ENCODE assay signal across 2 cellular contexts in the genomic region with DNA sequence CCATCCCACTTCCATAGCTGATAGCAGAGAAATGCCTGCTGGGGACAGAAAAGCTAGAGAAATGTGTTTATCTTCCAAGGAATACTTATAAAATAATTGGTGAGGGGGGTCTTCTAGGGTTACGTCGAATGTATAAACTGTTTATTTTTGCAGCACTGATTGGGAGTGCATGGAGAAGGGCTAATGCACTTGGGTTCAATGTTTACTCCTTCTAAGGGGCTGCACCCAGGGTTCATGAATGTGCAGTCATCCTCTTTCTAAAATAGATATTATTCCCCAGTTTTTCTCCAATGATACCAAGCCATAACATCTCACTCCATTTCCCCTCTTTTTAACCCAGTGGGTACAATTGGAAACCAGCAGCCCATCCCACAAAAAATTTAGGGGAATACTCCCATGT.
TF ChIP-seq lines count a peak whose summit lies in the region.

No MANE protein-coding gene starts in this region.

TF ChIP-seq in liver, 16 proteins besides CTCF, POLR2A, EP300 and RAD21:
- TF ChIP-seq RXRA (IDR thresholded peaks at IDR 0.05) (peak; percentile 51 to 63), HNF4A (conservative IDR thresholded peaks at IDR 0.05) (no peak), NR2F2 (IDR thresholded peaks at IDR 0.05) (peak; percentile 13), TAF1 (conservative IDR thresholded peaks at IDR 0.05) (no peak), FOXA2 (IDR thresholded peaks at IDR 0.05) (no peak), FOXA1 (IDR thresholded peaks at IDR 0.05) (no peak), EGR1 (IDR thresholded peaks at IDR 0.05; ENCODE audit: low read depth in 2 of 2) (no peak)
- TF ChIP-seq, protein P1, sequence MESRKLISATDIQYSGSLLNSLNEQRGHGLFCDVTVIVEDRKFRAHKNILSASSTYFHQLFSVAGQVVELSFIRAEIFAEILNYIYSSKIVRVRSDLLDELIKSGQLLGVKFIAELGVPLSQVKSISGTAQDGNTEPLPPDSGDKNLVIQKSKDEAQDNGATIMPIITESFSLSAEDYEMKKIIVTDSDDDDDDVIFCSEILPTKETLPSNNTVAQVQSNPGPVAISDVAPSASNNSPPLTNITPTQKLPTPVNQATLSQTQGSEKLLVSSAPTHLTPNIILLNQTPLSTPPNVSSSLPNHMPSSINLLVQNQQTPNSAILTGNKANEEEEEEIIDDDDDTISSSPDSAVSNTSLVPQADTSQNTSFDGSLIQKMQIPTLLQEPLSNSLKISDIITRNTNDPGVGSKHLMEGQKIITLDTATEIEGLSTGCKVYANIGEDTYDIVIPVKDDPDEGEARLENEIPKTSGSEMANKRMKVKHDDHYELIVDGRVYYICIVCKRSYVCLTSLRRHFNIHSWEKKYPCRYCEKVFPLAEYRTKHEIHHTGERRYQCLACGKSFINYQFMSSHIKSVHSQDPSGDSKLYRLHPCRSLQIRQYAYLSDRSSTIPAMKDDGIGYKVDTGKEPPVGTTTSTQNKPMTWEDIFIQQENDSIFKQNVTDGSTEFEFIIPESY (IDR thresholded peaks at IDR 0.05): no peak

TF ChIP-seq in HepG2, 621 proteins besides CTCF, POLR2A, EP300 and RAD21:
- TF ChIP-seq ATF1 (CRISPR knock-in tag; IDR thresholded peaks at IDR 0.05): no peak
- TF ChIP-seq RFX5 (IDR thresholded peaks at IDR 0.05; ENCODE audit: low read depth, low read length): no peak
- no peak for TF ChIP-seq SMC3 (IDR thresholded peaks at IDR 0.05; ENCODE audit: low read length)
- no peak for TF ChIP-seq HMG20A (CRISPR knock-in tag; IDR thresholded peaks at IDR 0.05; ENCODE audit: borderline replicate concordance)
